Comparison of ENCODE assay signal across 19 cellular contexts in genomic region chr2:155714983-155715382, GRCh38.
DNase-seq lines count a peak whose midpoint lies in the region; ATAC-seq, FAIRE-seq and TF ChIP-seq lines count a peak whose summit lies in the region.
"Had no signal": no experiment of that assay in that cellular context is flagged by ENCODE, and none has a peak within 500 bp of the region (broad histone marks: within the 10 kb centered on the region; RNA-seq: fewer than 3 reads in every experiment).

No MANE protein-coding gene starts in this region.

- DNase-seq in PC-3 = no peak
- DNase-seq in dedifferentiated amniotic fluid mesenchymal stem cell (ENCODE audit: extremely low spot score) = peak; percentile 38
- no peak for DNase-seq in frontal cortex (ENCODE audit: low spot score in 2 of 2)
- DNase-seq in sciatic nerve (ENCODE audit: low spot score) = no peak
- DNase-seq in NCI-H774 (lab: John Stamatoyannopoulos, UW) = no peak
- DNase-seq in BE2C = no peak
- no peak for DNase-seq in NCI-H1092 (lab: John Stamatoyannopoulos, UW)
- DNase-seq: Karpas-422, MG63, NCI-H1048, NCI-H1436 treated with DMSO at 0.1 percent for 48 hours, NCI-H1930, NCI-H226 had no signal

- H3K36me3 ChIP-seq in PC-3 (ENCODE audit: low read depth, low read length) (no peaks in the 10 kb centered on the region), BE2C (no peaks in the 10 kb centered on the region)
- H3K36me3 ChIP-seq: MG63 had no signal

- H3K9me2 ChIP-seq in PC-3 (replicated peaks; ENCODE audit: low read length) = no peaks in the 10 kb centered on the region

- POLR2A ChIA-PET in PC-3 (lab: Charles Lee; ENCODE audit: unreplicated experiment) = no interaction called here

- BruUV-seq in PC-3 (replicated peaks; lab: Mats Ljungman, UMichigan) = no TSS peak

- no peak overlapping the region for H3K4me2 ChIP-seq in PC-3 (ENCODE audit: low read length)
- H3K4me2 ChIP-seq: A549 had no signal

- no peaks in the 10 kb centered on the region for H3K79me2 ChIP-seq in PC-3 (ENCODE audit: low read length)

- intact Hi-C loops in PC-3 (cut with micrococcal nuclease) = loop anchor here (1.0 to 10.0 kb wide), 7 partner anchors 338 to 1480 kb away; partner anchors contain the start of gene GPD2
- intact Hi-C loops in sciatic nerve (cut with DNase I) = no loop called here

- peak; percentile 60 for FAIRE-seq in frontal cortex (lab: Jason Lieb, UNC)
- FAIRE-seq: A549, D721Med, RCC 7860 had no signal

- no peak overlapping the region for H3K4me3 ChIP-seq in PC-3 (ENCODE audit: low read length)
- H3K4me3 ChIP-seq in BE2C (ENCODE audit: low read depth, low read length) = no peak overlapping the region
- H3K4me3 ChIP-seq: A549, MG63, SK-N-MC had no signal

- H3F3A ChIP-seq in PC-3 (ENCODE audit: low read length, unreplicated experiment) = no peaks in the 10 kb centered on the region

- H3K9me3 ChIP-seq in PC-3 (ENCODE audit: low read length) (no peaks in the 10 kb centered on the region), BE2C (no peaks in the 10 kb centered on the region)
- H3K9me3 ChIP-seq: A549, MG63 had no signal

- peak; percentile 88 for ATAC-seq in PC-3
- peak; percentile 56 for ATAC-seq in sciatic nerve
- no peak for ATAC-seq in GM18873 (IDR thresholded peaks at IDR 0.05; ENCODE audit: low FRiP score, unreplicated experiment)
- ATAC-seq: A549, Right ventricle myocardium inferior had no signal

- H4K20me1 ChIP-seq in PC-3 (ENCODE audit: low read length) = no peaks in the 10 kb centered on the region

- no peak overlapping the region for H2AFZ ChIP-seq in PC-3 (ENCODE audit: low read length)

- CTCF ChIA-PET in PC-3 (lab: Charles Lee) = interaction anchor here (0.7 kb wide), 1 partner anchor 200 kb away, joined by 4 read pairs; no protein-coding TSS in a partner anchor

- H3K4me1 ChIP-seq in PC-3 (ENCODE audit: insufficient read depth, low read length) (no peaks in the 10 kb centered on the region), BE2C (no peaks in the 10 kb centered on the region)
- H3K4me1 ChIP-seq: A549 had no signal

- no peak for TF ChIP-seq CTCF in PC-3 (conservative IDR thresholded peaks at IDR 0.05; ENCODE audit: low read depth, low read length)
- no peak for TF ChIP-seq CTCF in BE2C (IDR thresholded peaks at IDR 0.05; ENCODE audit: low read depth, low read length)

- H3K27me3 ChIP-seq in PC-3 (ENCODE audit: low read length) (no peaks in the 10 kb centered on the region), BE2C (no peaks in the 10 kb centered on the region)
- H3K27me3 ChIP-seq: MG63 had no signal

- H3K27ac ChIP-seq in PC-3 (ENCODE audit: low read length) = no peak overlapping the region
- H3K27ac ChIP-seq: A549, SK-N-MC had no signal

- no peak overlapping the region for H3K9ac ChIP-seq in PC-3 (ENCODE audit: low read length)
